ENCODE assay signal across 25 cellular contexts in the genomic region with DNA sequence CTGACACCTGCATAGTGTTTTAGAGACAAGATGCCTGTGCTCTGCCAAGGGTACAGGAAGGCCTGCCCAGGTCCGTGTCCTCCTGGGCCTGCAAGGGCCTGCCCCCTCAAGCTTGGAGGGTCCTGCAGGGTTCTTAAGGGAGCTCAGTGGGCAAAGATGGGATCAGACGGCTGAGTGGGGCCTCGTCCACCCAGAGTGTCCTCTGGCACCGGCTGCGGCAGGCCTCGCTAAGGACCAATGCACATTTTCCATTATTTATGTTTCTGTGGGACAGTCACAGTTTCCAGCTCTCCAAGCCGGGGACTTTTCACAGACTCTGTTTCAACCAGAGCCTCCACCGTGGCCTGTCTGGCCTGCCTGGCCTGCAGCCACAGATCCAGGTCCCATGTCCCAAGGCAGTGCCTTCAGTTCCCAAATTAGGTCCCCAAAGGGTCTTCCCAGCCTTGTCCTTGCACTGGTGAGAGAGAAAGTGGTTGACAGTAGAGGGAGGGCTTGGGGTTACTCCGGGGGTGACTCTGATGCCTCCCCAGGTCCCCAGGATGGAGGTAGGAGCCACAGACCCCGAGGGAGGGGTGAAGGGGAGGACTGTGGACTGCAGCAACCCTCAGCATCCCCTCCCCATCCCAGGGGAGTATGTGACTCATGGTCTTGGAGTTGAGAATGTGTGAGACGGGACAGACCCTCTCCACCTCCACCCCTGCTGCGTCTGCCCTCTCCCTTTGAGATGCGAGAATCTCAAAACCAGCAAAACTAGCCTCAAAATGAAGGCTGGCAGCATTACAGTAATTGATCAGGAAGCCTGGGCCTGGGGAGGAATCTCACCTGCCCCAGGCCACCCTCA. TPM values are rescaled to one million over a fixed set of nuclear protein-coding genes. Genes with fewer than 3 reads are reported as not detected.
DNase-seq lines count a peak whose midpoint lies in the region; ATAC-seq, FAIRE-seq and TF ChIP-seq lines count a peak whose summit lies in the region.
"Had no signal": no experiment of that assay in that cellular context is flagged by ENCODE, and none has a peak within 500 bp of the region (broad histone marks: within the 10 kb centered on the region; RNA-seq: fewer than 3 reads in every experiment).

No MANE protein-coding gene starts in this region.

- no peak overlapping the region for H3K4me3 Mint-ChIP-seq in astrocyte (ENCODE audit: unreplicated experiment)
- H3K4me3 Mint-ChIP-seq: activated CD4-positive, alpha-beta T cell treated with anti-CD3 and anti-CD28 coated beads, Interleukin-2, amount 10 ng/mL, durations not matched to agents 7 days and 5 days; brain; naive thymus-derived CD4-positive, alpha-beta T cell had no signal

- H3K36me3 ChIP-seq in astrocyte (ENCODE audit: insufficient read depth, low read length): no peaks in the 10 kb centered on the region
- H3K36me3 ChIP-seq in aorta (ENCODE audit: control insufficient read depth in 1 of 2, insufficient read depth in 2 of 2, low read length in 1 of 2): no peaks in the 10 kb centered on the region
- H3K36me3 ChIP-seq: colonic mucosa, heart right ventricle, tibial nerve had no signal

- H3K9me3 Mint-ChIP-seq in astrocyte (ENCODE audit: unreplicated experiment): no peaks in the 10 kb centered on the region
- H3K9me3 Mint-ChIP-seq: activated CD4-positive, alpha-beta T cell treated with anti-CD3 and anti-CD28 coated beads, Interleukin-2, amount 10 ng/mL, durations not matched to agents 7 days and 5 days; activated naive CD4-positive, alpha-beta T cell treated with anti-CD3 and anti-CD28 coated beads, Interleukin-2, amount 50 U/mL, for 72 hours; naive thymus-derived CD4-positive, alpha-beta T cell had no signal

- no peak for TF ChIP-seq CTCF in astrocyte (IDR thresholded peaks at IDR 0.05; ENCODE audit: insufficient read depth, low read depth, low read length)

- H3K27me3 Mint-ChIP-seq in astrocyte (ENCODE audit: low read depth, unreplicated experiment): peaks cover 15% of the 10 kb centered on the region

- peak overlapping the region; percentile 26 for H3K4me2 ChIP-seq in astrocyte (ENCODE audit: low read length)

- H3K4me3 ChIP-seq in astrocyte (ENCODE audit: insufficient read depth, low read depth, low read length) (no peak overlapping the region), aorta (ENCODE audit: low read length in 2 of 2) (no peak overlapping the region)
- H3K4me3 ChIP-seq: colonic mucosa, heart right ventricle, tibial nerve had no signal

- H3K4me1 ChIP-seq in astrocyte (ENCODE audit: insufficient read depth, low read length) (peaks cover 13% of the 10 kb centered on the region), aorta (ENCODE audit: control insufficient read depth in 1 of 2, insufficient read depth in 2 of 2, low read length in 2 of 2) (no peaks in the 10 kb centered on the region)
- H3K4me1 ChIP-seq: colonic mucosa had no signal

- 13 to 15% methylated on average over 13 of the region's 13 CpGs for WGBS in aorta, 2 donors

- DNase-seq in M059J (ENCODE audit: low read depth) (peak; percentile 52), astrocyte (ENCODE audit: low read depth) (no peak), myocyte (ENCODE audit: low read depth) (peak; percentile 74), aorta (peak; percentile 84 to 90), RKO (ENCODE audit: low spot score) (no peak), NCI-H2196 treated with DMSO at 0.1 percent for 48 hours (lab: John Stamatoyannopoulos, UW; ENCODE audit: unreplicated experiment) (no peak)
- DNase-seq: activated CD4-positive, alpha-beta T cell treated with anti-CD3 and anti-CD28 coated beads, Interleukin-2, amount 10 ng/mL, durations not matched to agents 7 days and 5 days; DMS79 treated with DMSO at 0.1 percent for 48 hours; HCEC 1CT; heart right ventricle; naive thymus-derived CD4-positive, alpha-beta T cell; NCI-H1436 treated with DMSO at 0.1 percent for 48 hours; NCI-H526; SHP77; stimulated activated CD4-positive, alpha-beta T cell treated with anti-CD3 and anti-CD28 coated beads, Interleukin-2, amount 100 ng/mL, for 24 hours; stimulated activated naive CD4-positive, alpha-beta T cell treated with Interleukin-2 at 50 U/mL for 16 hours; T-helper 1 cell had no signal

- no peaks in the 10 kb centered on the region for H4K20me1 ChIP-seq in astrocyte (ENCODE audit: insufficient read depth, low read length)

- H3K4me1 Mint-ChIP-seq in astrocyte (ENCODE audit: low read depth, unreplicated experiment): peaks cover 20% of the 10 kb centered on the region
- H3K4me1 Mint-ChIP-seq: activated CD4-positive, alpha-beta T cell treated with anti-CD3 and anti-CD28 coated beads, Interleukin-2, amount 10 ng/mL, durations not matched to agents 7 days and 5 days had no signal

- H3K27ac ChIP-seq in astrocyte (ENCODE audit: low read depth, low read length) (no peak overlapping the region), aorta (ENCODE audit: low read depth in 1 of 2, low read length in 2 of 2) (peak overlapping the region; percentile 69 to 88)
- H3K27ac ChIP-seq: colonic mucosa, heart right ventricle, tibial nerve had no signal

- ATAC-seq in aorta (ENCODE audit: low FRiP score) (peak; percentile 80), HG02973 (IDR thresholded peaks at IDR 0.05; ENCODE audit: unreplicated experiment) (no peak)
- ATAC-seq: activated naive CD4-positive, alpha-beta T cell treated with anti-CD3 and anti-CD28 coated beads, Interleukin-2, amount 50 U/mL, for 72 hours; HepG2; naive thymus-derived CD4-positive, alpha-beta T cell had no signal

- peak overlapping the region; percentile 66 for H3K27ac Mint-ChIP-seq in astrocyte (ENCODE audit: unreplicated experiment)
- H3K27ac Mint-ChIP-seq: activated CD4-positive, alpha-beta T cell treated with anti-CD3 and anti-CD28 coated beads, Interleukin-2, amount 10 ng/mL, durations not matched to agents 7 days and 5 days; naive thymus-derived CD4-positive, alpha-beta T cell had no signal

- H3K9ac ChIP-seq in astrocyte (ENCODE audit: low read length): no peak overlapping the region

- H3K27me3 ChIP-seq in astrocyte (ENCODE audit: insufficient read depth, low read length): peaks cover 4% of the 10 kb centered on the region
- no peaks in the 10 kb centered on the region for H3K27me3 ChIP-seq in aorta (ENCODE audit: control insufficient read depth in 1 of 2, insufficient read depth in 2 of 2, low read length in 1 of 2)
- H3K27me3 ChIP-seq: colonic mucosa, tibial nerve had no signal

- FAIRE-seq in astrocyte (lab: Jason Lieb, UNC): no peak
- FAIRE-seq: HepG2, islet of Langerhans had no signal

- H3K79me2 ChIP-seq in astrocyte (ENCODE audit: insufficient read depth, low read length): no peaks in the 10 kb centered on the region

- H3K9me3 ChIP-seq in astrocyte (ENCODE audit: insufficient read depth, low read depth, low read length) (no peaks in the 10 kb centered on the region), aorta (ENCODE audit: control insufficient read depth, low read length) (no peaks in the 10 kb centered on the region)
- H3K9me3 ChIP-seq: colonic mucosa, heart right ventricle, tibial nerve had no signal

- intact Hi-C loops in aorta (cut with DNase I): no loop called here

- no peaks in the 10 kb centered on the region for H3K36me3 Mint-ChIP-seq in astrocyte (ENCODE audit: low read depth, unreplicated experiment)
- H3K36me3 Mint-ChIP-seq: activated naive CD4-positive, alpha-beta T cell treated with anti-CD3 and anti-CD28 coated beads, Interleukin-2, amount 50 U/mL, for 72 hours; brain; naive thymus-derived CD4-positive, alpha-beta T cell had no signal

- H2AFZ ChIP-seq in astrocyte (ENCODE audit: low read depth, low read length): peak overlapping the region; percentile 18

RNA-seq across cellular contexts. Expression of gene MYL10, which starts 14.8 kb away (rescaled TPM):
- not detected in 2 replicates for total RNA-seq in M059J (2014; rRNA removed; shearing (Covaris generic))
- total RNA-seq in astrocyte (0.73 and 2.8 TPM in 2 replicates), myocyte (0.31 TPM in 1 of 2 replicates, not detected in the other), aorta (not detected)
- polyA plus RNA-seq in myocyte (2012): 2.9 TPM
- not detected for polyA plus RNA-seq in aorta
- total RNA-seq: activated CD4-positive, alpha-beta T cell treated with anti-CD3 and anti-CD28 coated beads, Interleukin-2, amount 10 ng/mL, durations not matched to agents 7 days and 5 days; activated naive CD4-positive, alpha-beta T cell treated with anti-CD3 and anti-CD28 coated beads, Interleukin-2, amount 50 U/mL, for 72 hours; colonic mucosa; heart right ventricle; HepG2; lung microvascular endothelial cell; naive thymus-derived CD4-positive, alpha-beta T cell; tibial nerve had no signal
- polyA plus RNA-seq: heart right ventricle; HepG2; naive thymus-derived CD4-positive, alpha-beta T cell had no signal

Comparison
In these comparisons a context has a peak if more than half of its experiments do, and no peak if none do; other contexts are left out.
1. DNase-seq: peak in M059J (single experiment), myocyte (single experiment) and aorta (2 of 2); none in astrocyte (single experiment), RKO (single experiment) and NCI-H2196 treated with DMSO at 0.1 percent for 48 hours (single experiment).